ENCODE assay signal across 8 cellular contexts in the genomic region with DNA sequence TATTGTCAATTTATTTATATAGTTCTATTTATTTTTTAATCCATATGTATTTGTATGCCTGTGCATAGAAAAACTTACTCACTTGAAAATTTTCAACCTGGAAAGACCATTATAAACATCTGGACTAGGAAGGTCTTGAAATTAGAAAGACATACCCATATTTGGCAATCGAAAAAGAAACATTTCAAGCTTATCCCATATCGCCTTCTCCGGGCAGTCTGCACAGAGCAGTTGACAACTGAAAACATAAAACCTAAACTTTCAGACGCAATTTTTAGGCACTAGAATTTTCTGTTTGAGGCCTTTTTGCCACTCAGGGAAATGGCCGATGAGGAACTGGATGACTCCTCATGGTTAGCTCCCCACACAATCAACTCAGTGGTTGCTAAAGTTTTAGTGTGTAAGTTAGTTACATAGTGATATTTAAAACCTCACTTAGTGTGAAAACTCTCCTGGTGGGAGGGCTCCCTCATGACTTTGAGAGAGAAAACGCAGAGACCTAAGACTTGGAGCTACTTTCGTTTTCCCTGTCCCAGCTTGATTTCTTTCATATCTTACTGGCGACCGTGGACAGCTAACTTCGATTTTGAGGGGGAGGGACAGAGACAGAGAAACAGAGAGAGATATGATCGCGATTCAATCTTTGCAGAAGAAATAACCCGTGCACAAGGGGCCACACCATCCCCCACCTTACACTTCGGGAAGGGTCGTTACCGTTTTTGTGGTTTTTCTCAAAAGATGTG. TPM values are rescaled to one million over a fixed set of nuclear protein-coding genes. Genes with fewer than 3 reads are reported as not detected.
DNase-seq lines count a peak whose midpoint lies in the region; ATAC-seq, FAIRE-seq and TF ChIP-seq lines count a peak whose summit lies in the region.

No MANE protein-coding gene starts in this region.

- H3K4me1 ChIP-seq in right cardiac atrium (ENCODE audit: control insufficient read depth, insufficient read depth, low read length) (peaks cover 5% of the 10 kb centered on the region), kidney (ENCODE audit: control insufficient read depth in 1 of 2, insufficient read depth in 1 of 2, low read depth in 1 of 2, low read length in 2 of 2) (peaks cover 5 to 9% of the 10 kb centered on the region in 2 donors), vagina (peaks cover 41% of the 10 kb centered on the region)

- no peaks in the 10 kb centered on the region for H3K9me3 ChIP-seq in right cardiac atrium (ENCODE audit: control insufficient read depth, low read length)
- no peaks in the 10 kb centered on the region for H3K9me3 ChIP-seq in kidney (ENCODE audit: control insufficient read depth in 1 of 2, low read length in 2 of 2)
- no peaks in the 10 kb centered on the region for H3K9me3 ChIP-seq in vagina

- H3K27ac ChIP-seq in right cardiac atrium (ENCODE audit: low read length), result no peak overlapping the region
- H3K27ac ChIP-seq in kidney (ENCODE audit: low read depth in 2 of 2, low read length in 2 of 2), result no peak overlapping the region
- H3K27ac ChIP-seq in vagina, result peak overlapping the region; percentile 91

- H3K36me3 ChIP-seq in kidney (ENCODE audit: control insufficient read depth in 1 of 2, insufficient read depth in 2 of 2, low read length in 2 of 2) (no peaks in the 10 kb centered on the region), vagina (no peaks in the 10 kb centered on the region)

- H3K27me3 ChIP-seq in right cardiac atrium (ENCODE audit: control insufficient read depth, insufficient read depth), result peaks cover 3% of the 10 kb centered on the region
- no peaks in the 10 kb centered on the region for H3K27me3 ChIP-seq in vagina

- DNase-seq in right cardiac atrium (no peak), left ventricle myocardium superior (no peak), kidney (no peak), vagina (ENCODE audit: extremely low spot score in 2 of 2) (no peak), NCI-H1105 (lab: John Stamatoyannopoulos, UW) (no peak)

- FAIRE-seq in kidney (lab: Jason Lieb, UNC), result no peak

- intact Hi-C loops in right cardiac atrium (cut with DNase I), result loop anchor here in 3 of 4 donors (5.0 to 10.0 kb wide), 3 partner anchors 412 to 724 kb away; no protein-coding TSS in a partner anchor
- intact Hi-C loops in left ventricle myocardium superior (cut with micrococcal nuclease), result no loop called here
- intact Hi-C loops in kidney (cut with DNase I), result loop anchor here (10.0 kb wide), 1 partner anchor 412 kb away; no protein-coding TSS in a partner anchor
- intact Hi-C loops in vagina (cut with DNase I), result no loop called here

- peak overlapping the region; percentile 26 for H3K4me3 ChIP-seq in right cardiac atrium (ENCODE audit: low read length)
- H3K4me3 ChIP-seq in WI38 (ENCODE audit: low read depth, low read length), result peak overlapping the region; percentile 57
- peak overlapping the region; percentile 32 to 62 for H3K4me3 ChIP-seq in kidney (ENCODE audit: low read length in 2 of 2)
- peak overlapping the region; percentile 48 to 54 for H3K4me3 ChIP-seq in vagina

- TF ChIP-seq CTCF in WI38 (IDR thresholded peaks at IDR 0.05; ENCODE audit: low read depth, low read length) (no peak), kidney (IDR thresholded peaks at IDR 0.05; ENCODE audit: borderline replicate concordance, extremely low read depth, insufficient read depth) (no peak), vagina (IDR thresholded peaks at IDR 0.05) (no peak)

- no peak for ATAC-seq in right cardiac atrium
- no peak for ATAC-seq in left ventricle myocardium superior
- ATAC-seq in GM19463 (IDR thresholded peaks at IDR 0.05; ENCODE audit: unreplicated experiment), result no peak
- no peak for ATAC-seq in GM19324 (IDR thresholded peaks at IDR 0.05; ENCODE audit: low FRiP score, unreplicated experiment)

- TF ChIP-seq POLR2A in vagina (IDR thresholded peaks at IDR 0.05), result no peak

- 9% methylated on average over 16 of the region's 16 CpGs for WGBS in right cardiac atrium

- no peak overlapping the region for H3K9ac ChIP-seq in kidney (ENCODE audit: low read length in 2 of 2)

RNA-seq across cellular contexts. Expression of a gene that starts 3.2 kb away (rescaled TPM):
- total RNA-seq in right cardiac atrium, result not detected
- polyA plus RNA-seq in right cardiac atrium, result not detected
- total RNA-seq in left ventricle myocardium superior, result not detected
- total RNA-seq in kidney, result not detected
- not detected for polyA plus RNA-seq in kidney (ENCODE audit: insufficient read depth, low read depth, low replicate concordance)
- total RNA-seq in vagina, result 1.7 TPM

RNA-seq across cellular contexts. Expression of a gene that starts 3.9 kb away (rescaled TPM):
- total RNA-seq in right cardiac atrium (not detected), left ventricle myocardium superior (not detected), kidney (not detected), vagina (15.7 TPM)
- polyA plus RNA-seq in right cardiac atrium (not detected), kidney (ENCODE audit: insufficient read depth, low read depth, low replicate concordance) (not detected)

RNA-seq across cellular contexts. Expression of a gene that starts 10.7 kb away (rescaled TPM):
- total RNA-seq in right cardiac atrium (not detected), left ventricle myocardium superior (not detected), kidney (15.9 TPM), vagina (19.4 TPM)
- polyA plus RNA-seq in right cardiac atrium (not detected), kidney (ENCODE audit: insufficient read depth, low read depth, low replicate concordance) (5.8 TPM)

RNA-seq across cellular contexts. Expression of a gene that starts 12.7 kb away (rescaled TPM):
- total RNA-seq in right cardiac atrium (not detected), left ventricle myocardium superior (not detected), kidney (not detected), vagina (0.98 TPM)
- polyA plus RNA-seq in right cardiac atrium (not detected), kidney (ENCODE audit: insufficient read depth, low read depth, low replicate concordance) (not detected)

RNA-seq across cellular contexts. Expression of a gene that starts 20.2 kb away (rescaled TPM):
- total RNA-seq in right cardiac atrium (not detected), left ventricle myocardium superior (not detected), kidney (35.4 TPM), vagina (19.6 TPM)
- polyA plus RNA-seq in right cardiac atrium (not detected), kidney (ENCODE audit: insufficient read depth, low read depth, low replicate concordance) (28.2 TPM)

Comparison
In these comparisons a context has a peak if more than half of its experiments do, and no peak if none do; other contexts are left out.
1. intact Hi-C loops: an anchor here in right cardiac atrium (5.0 to 10.0 kb wide) and kidney (10.0 kb wide); none called in left ventricle myocardium superior and vagina.
2. RNA of a gene that starts 3.9 kb away (total RNA-seq): 15.7 TPM in vagina (single experiment); not detected in right cardiac atrium, not detected in left ventricle myocardium superior (single experiment) and not detected in kidney (single experiment); every median in the first group is over 10 times any median in the second.
3. RNA of a gene that starts 10.7 kb away (total RNA-seq): 19.4 TPM in vagina (single experiment) and 15.9 TPM in kidney (single experiment); not detected in right cardiac atrium and not detected in left ventricle myocardium superior (single experiment); every median in the first group is over 10 times any median in the second.
4. Peak in every context shown above with its lines, with median percentiles within 50 percentile points of each other: H3K4me3 ChIP-seq.